ENCODE assay signal across 18 cellular contexts in genomic region chr1:21153336-21153735, GRCh38. TPM values are rescaled to one million over a fixed set of nuclear protein-coding genes. Genes with fewer than 3 reads are reported as not detected.
A peak's percentile ranks its signal among the peaks of the same experiment; 100 is the strongest.
DNase-seq lines count a peak whose midpoint lies in the region; ATAC-seq, FAIRE-seq and TF ChIP-seq lines count a peak whose summit lies in the region.
"Had no signal": no experiment of that assay in that cellular context is flagged by ENCODE, and none has a peak within 500 bp of the region (broad histone marks: within the 10 kb centered on the region; RNA-seq: fewer than 3 reads in every experiment).

No MANE protein-coding gene starts in this region.

- peak overlapping the region; percentile 50; the same call in 1 of the 2 replicates for H3K4me2 ChIP-seq in HCT116 (ENCODE audit: low read length)
- H3K4me2 ChIP-seq in HepG2 (ENCODE audit: low read depth, low read length) = no peak overlapping the region

- DNase-seq in HCT116 (ENCODE audit: low read depth, low spot score) (no peak), T-helper 17 cell (no peak), HepG2 (ENCODE audit: low spot score) (no peak), osteocyte (ENCODE audit: extremely low spot score, unreplicated experiment) (no peak), breast epithelium (ENCODE audit: low spot score in 2 of 2) (no peak), T1000 (lab: John Stamatoyannopoulos, UW) (no peak), RPMI8226 (no peak)
- DNase-seq: Calu3; CD4-positive, alpha-beta T cell; H9; NCI-H1048; NCI-H146; NCI-H526 treated with DMSO at 0.1 percent for 48 hours; NK-92 treated with Interleukin-12 subunit alpha and Interleukin-12 subunit beta, amount 100 ng/mL, for 24 hours; OCI-M1 had no signal

- no peaks in the 10 kb centered on the region for H3K9me2 ChIP-seq in HCT116 (ENCODE audit: insufficient read depth)

- H3K36me3 ChIP-seq in HCT116 (ENCODE audit: control insufficient read depth in 1 of 2, insufficient read depth in 2 of 2, low read length in 2 of 2) (no peaks in the 10 kb centered on the region), HepG2 (replicated peaks in 1 of 2; ENCODE audit: control insufficient read depth in 1 of 2, insufficient read depth in 2 of 2, low read length in 2 of 2) (peaks cover 5 to 11% of the 10 kb centered on the region in 2 experiments; a peak in 3 of 5 replicates), breast epithelium (no peaks in the 10 kb centered on the region)

- POLR2A ChIA-PET in HCT116 (lab: Charles Lee) (interaction anchor here (0.6 kb wide), 1 partner anchor 179 kb away, joined by 3 read pairs; no protein-coding TSS in a partner anchor), HepG2 (lab: Yijun Ruan, JAX) (no interaction called here)

- H3K4me1 ChIP-seq in HCT116 (ENCODE audit: control insufficient read depth in 1 of 2, insufficient read depth in 2 of 2, low read length in 2 of 2) (peaks cover 46 to 55% of the 10 kb centered on the region in 2 experiments), HepG2 (ENCODE audit: insufficient read depth, low read length) (no peaks in the 10 kb centered on the region), breast epithelium (no peaks in the 10 kb centered on the region)

- no TSS peak for BruUV-seq in HCT116 (replicated peaks; lab: Mats Ljungman, UMichigan)
- no TSS peak for BruUV-seq in HepG2 (replicated peaks; lab: Mats Ljungman, UMichigan)

- H2AFZ ChIP-seq in HCT116 (ENCODE audit: low read depth, low read length, poor library complexity, severe bottlenecking) = no peak overlapping the region
- H2AFZ ChIP-seq in HepG2 (ENCODE audit: low read length) = no peak overlapping the region

- H3K9me3 ChIP-seq in HCT116 (ENCODE audit: control insufficient read depth in 1 of 2, insufficient read depth in 1 of 2, low read depth in 1 of 2, low read length in 2 of 2) = no peaks in the 10 kb centered on the region
- no peaks in the 10 kb centered on the region for H3K9me3 ChIP-seq in T-helper 17 cell (ENCODE audit: control insufficient read depth, low read length, poor library complexity, severe bottlenecking)
- H3K9me3 ChIP-seq in HepG2 (ENCODE audit: low read length) = no peaks in the 10 kb centered on the region
- H3K9me3 ChIP-seq in breast epithelium = no peaks in the 10 kb centered on the region

- no peak overlapping the region for H3K27ac ChIP-seq in HCT116 (ENCODE audit: low read depth, low read length)
- H3K27ac ChIP-seq in HepG2 (ENCODE audit: extremely low read length, insufficient read depth, low read length) = no peak overlapping the region
- H3K27ac ChIP-seq in breast epithelium = no peak overlapping the region

- no peak for TF ChIP-seq EP300 in HepG2 (IDR thresholded peaks at IDR 0.05; ENCODE audit: low read depth in 2 of 2, low read length in 2 of 2)
- TF ChIP-seq EP300 in HepG2 (CRISPR knock-in tag; IDR thresholded peaks at IDR 0.05; ENCODE audit: borderline replicate concordance) = no peak

- TF ChIP-seq POLR2A in HCT116 (IDR thresholded peaks at IDR 0.05; ENCODE audit: borderline replicate concordance, extremely low read depth, insufficient read depth, insufficient read length) = no peak
- TF ChIP-seq POLR2A in HepG2 (IDR thresholded peaks at IDR 0.05; ENCODE audit: insufficient read depth in 1 of 2, low read depth in 2 of 2, low read length in 2 of 2) = no peak
- TF ChIP-seq POLR2A in breast epithelium (IDR thresholded peaks at IDR 0.05) = no peak

- H3K36me3 Mint-ChIP-seq in T-helper 17 cell (ENCODE audit: low read depth) (peaks cover 3% of the 10 kb centered on the region), osteocyte (ENCODE audit: unreplicated experiment) (peaks cover 5% of the 10 kb centered on the region)

- in situ Hi-C loops in HepG2 (cut with HindIII; ENCODE audit: extremely low pct_ligation_motif_present, low pct_unique_long_range_greater_than_20kb) = no loop called here

- H3K79me2 ChIP-seq in HCT116 (ENCODE audit: insufficient read depth, low read length) (peaks cover 37% of the 10 kb centered on the region), HepG2 (ENCODE audit: insufficient read depth, low read length) (peaks cover 15% of the 10 kb centered on the region)

- TF ChIP-seq CTCF in HCT116 (IDR thresholded peaks at IDR 0.05 in 2 of 3, conservative IDR thresholded peaks at IDR 0.05 in 1 of 3; ENCODE audit: borderline replicate concordance in 1 of 3, insufficient read depth in 1 of 3, low read depth in 2 of 3, low read length in 2 of 3) (no peak), HepG2 (CRISPR knock-in tag; IDR thresholded peaks at IDR 0.05) (no peak), osteocyte (IDR thresholded peaks at IDR 0.05) (no peak), breast epithelium (IDR thresholded peaks at IDR 0.05) (no peak)

- intact Hi-C loops in HCT116 (cut with micrococcal nuclease) (no loop called here), HepG2 (cut with micrococcal nuclease; ENCODE audit: unreplicated experiment) (no loop called here), breast epithelium (cut with DNase I; ENCODE audit: low total_unique reads) (no loop called here)

- ATAC-seq in HCT116 (no peak), T-helper 17 cell (no peak), HepG2 (no peak), GM21576 (IDR thresholded peaks at IDR 0.05; ENCODE audit: unreplicated experiment) (no peak)

- H3K4me3 Mint-ChIP-seq in T-helper 17 cell (no peak overlapping the region), osteocyte (ENCODE audit: unreplicated experiment) (no peak overlapping the region)
- H3K4me3 Mint-ChIP-seq: B cell; CD4-positive, alpha-beta T cell; H9 had no signal

- no peak for TF ChIP-seq RAD21 in HCT116 (IDR thresholded peaks at IDR 0.05; ENCODE audit: low read depth)
- TF ChIP-seq RAD21 in HepG2 (CRISPR knock-in tag; IDR thresholded peaks at IDR 0.05) = no peak

- H3K27me3 Mint-ChIP-seq in T-helper 17 cell (no peaks in the 10 kb centered on the region), osteocyte (ENCODE audit: unreplicated experiment) (no peaks in the 10 kb centered on the region)
- H3K27me3 Mint-ChIP-seq: B cell; CD4-positive, alpha-beta T cell had no signal

- FAIRE-seq in HepG2 (lab: Jason Lieb, UNC) = peak; percentile 18
- FAIRE-seq: GM18507 had no signal

- H3K4me1 Mint-ChIP-seq in T-helper 17 cell = peaks cover 13% of the 10 kb centered on the region
- H3K4me1 Mint-ChIP-seq in osteocyte (ENCODE audit: unreplicated experiment) = peaks cover 37% of the 10 kb centered on the region

- no peaks in the 10 kb centered on the region for H4K20me1 ChIP-seq in HCT116 (ENCODE audit: insufficient read depth)
- H4K20me1 ChIP-seq in HepG2 (ENCODE audit: insufficient read depth, low read length) = no peaks in the 10 kb centered on the region

- H3K27me3 ChIP-seq in HCT116 (ENCODE audit: insufficient read depth, low read length) (no peaks in the 10 kb centered on the region), HepG2 (ENCODE audit: control insufficient read depth in 1 of 2, insufficient read depth in 2 of 2, low read length in 2 of 2) (no peaks in the 10 kb centered on the region), breast epithelium (no peaks in the 10 kb centered on the region)

- H3K9ac ChIP-seq in HCT116 (ENCODE audit: low read length) (peak overlapping the region; percentile 15; the same call in 1 of the 2 replicates), HepG2 (ENCODE audit: insufficient read depth, low read depth, low read length) (no peak overlapping the region)

- RAD21 ChIA-PET in HCT116 (lab: Charles Lee; ENCODE audit: low non-redundant PET in 1 of 2, low total read pairs in 2 of 2, uncharacterized antibody in 2 of 2, unreplicated experiment in 2 of 2) = no interaction called here

- H3K27ac Mint-ChIP-seq in T-helper 17 cell (peak overlapping the region; percentile 47), osteocyte (ENCODE audit: unreplicated experiment) (peak overlapping the region; percentile 23)
- H3K27ac Mint-ChIP-seq: B cell; CD4-positive, alpha-beta T cell; H9 had no signal

- CTCF ChIA-PET in HCT116 (lab: Charles Lee) = interaction anchor here (1.7 kb wide), 1 partner anchor 10 kb away, joined by 4 read pairs; no protein-coding TSS in a partner anchor
- CTCF ChIA-PET in HepG2 (lab: Yijun Ruan, JAX; ENCODE audit: low intra/inter-chr PET ratio, low total read pairs) = no interaction called here

- H3K9me3 Mint-ChIP-seq in osteocyte (ENCODE audit: unreplicated experiment) = no peaks in the 10 kb centered on the region
- H3K9me3 Mint-ChIP-seq: CD4-positive, alpha-beta T cell; H9 had no signal

- WGBS in HepG2 (ENCODE audit: low lambda C conversion rate) = 92% methylated on average over 5 of the region's 5 CpGs

- no peak overlapping the region for H3K4me3 ChIP-seq in HCT116 (replicated peaks in 1 of 2; ENCODE audit: low read depth in 1 of 2, low read length in 2 of 2)
- H3K4me3 ChIP-seq in HepG2 (replicated peaks in 1 of 3; ENCODE audit: insufficient read depth in 1 of 3, low read depth in 2 of 3, low read length in 3 of 3) = no peak overlapping the region
- H3K4me3 ChIP-seq in breast epithelium = no peak overlapping the region

TF ChIP-seq in HepG2, 621 proteins besides CTCF, POLR2A, EP300 and RAD21 (continues in another document):
- TF ChIP-seq HOXA5 (CRISPR knock-in tag; IDR thresholded peaks at IDR 0.05) = no peak

RNA-seq across cellular contexts. Expression of gene EIF4G3, which starts 23.4 kb away (rescaled TPM):
- total RNA-seq in HCT116 (2021; ENCODE audit: unreplicated experiment) = 40.1 TPM
- polyA plus RNA-seq in HCT116 (2012) = 17.5 and 19.1 TPM in 2 replicates
- total RNA-seq in T-helper 17 cell = 10 to 100 TPM; 29.4 to 34.2 TPM
- total RNA-seq in HepG2 (2016; rRNA removed; fragmentation: Illumina TruSeq; extraction: Trizol) = 22.2 and 29.0 TPM in 2 replicates
- total RNA-seq in HepG2 (2016; cell fraction: cytosol; rRNA removed; fragmentation: Illumina TruSeq; extraction: Trizol; ENCODE audit: low read depth) = 13.2 and 15.1 TPM in 2 replicates
- total RNA-seq in HepG2 (2016; cell fraction: insoluble cytoplasmic fraction; rRNA removed; fragmentation: Illumina TruSeq; extraction: Trizol) = 20.7 and 29.3 TPM in 2 replicates
- 12.4 and 12.5 TPM in 2 replicates for total RNA-seq in HepG2 (2016; cell fraction: membrane; rRNA removed; fragmentation: Illumina TruSeq; extraction: Trizol)
- 30.3 and 40.7 TPM in 2 replicates for total RNA-seq in HepG2 (2016; cell fraction: nucleus; rRNA removed; fragmentation: Illumina TruSeq; extraction: Trizol)
- 27.6 and 30.1 TPM in 2 replicates for polyA plus RNA-seq in HepG2 (2011; rRNA removed)
- polyA plus RNA-seq in HepG2 (2011; cell fraction: cytosol; rRNA removed) = 18.6 and 19.6 TPM in 2 replicates
- 30.8 and 35.1 TPM in 2 replicates for polyA plus RNA-seq in HepG2 (2011; cell fraction: nucleus; rRNA removed)
- 19.5 and 29.5 TPM in 2 replicates for polyA plus RNA-seq in HepG2 (2012)
- polyA plus RNA-seq in HepG2 (2016; cell fraction: cytosol; fragmentation: Illumina TruSeq; extraction: Trizol; ENCODE audit: low read depth) = 3.5 and 3.8 TPM in 2 replicates
- 25.3 and 28.3 TPM in 2 replicates for polyA plus RNA-seq in HepG2 (2016; cell fraction: insoluble cytoplasmic fraction; fragmentation: Illumina TruSeq; extraction: Trizol; ENCODE audit: low read depth)
- 6.2 and 6.5 TPM in 2 replicates for polyA plus RNA-seq in HepG2 (2016; cell fraction: membrane; fragmentation: Illumina TruSeq; extraction: Trizol; ENCODE audit: low read depth)
- 38.1 and 40.6 TPM in 2 replicates for polyA plus RNA-seq in HepG2 (2016; cell fraction: nucleus; fragmentation: Illumina TruSeq; extraction: Trizol; ENCODE audit: insufficient read depth, low read depth)
- 85.8 and 132 TPM in 2 replicates for polyA minus RNA-seq in HepG2 (2011; rRNA and poly(A)+ RNA removed; ENCODE audit: low replicate concordance)
- polyA minus RNA-seq in HepG2 (2011; cell fraction: cytosol; rRNA and poly(A)+ RNA removed) = 16.7 and 20.7 TPM in 2 replicates
- 50.2 and 53.3 TPM in 2 replicates for polyA minus RNA-seq in HepG2 (2011; cell fraction: nucleus; rRNA and poly(A)+ RNA removed)
- 81.9 and 83.9 TPM in 2 replicates for total RNA-seq in osteocyte
- 10 to 100 TPM; 37.8 to 52.4 (median 50.8) TPM for total RNA-seq in breast epithelium
